ENCODE assay signal across 2 cellular contexts in genomic region chr9:131521822-131522221, GRCh38.
TF ChIP-seq lines count a peak whose summit lies in the region.

No MANE protein-coding gene starts in this region.

TF ChIP-seq in IMR-90, 13 proteins besides CTCF, POLR2A, EP300 and RAD21:
- TF ChIP-seq ELK1 (IDR thresholded peaks at IDR 0.05; ENCODE audit: borderline replicate concordance, low read depth, low read length) (no peak), RFX5 (IDR thresholded peaks at IDR 0.05; ENCODE audit: low read depth, low read length) (no peak), SMC3 (IDR thresholded peaks at IDR 0.05; ENCODE audit: low read depth, low read length) (no peak), NFE2L2 (IDR thresholded peaks at IDR 0.05; ENCODE audit: low read depth, low read length) (no peak), USF2 (IDR thresholded peaks at IDR 0.05; ENCODE audit: low read depth, low read length) (no peak), MXI1 (IDR thresholded peaks at IDR 0.05; ENCODE audit: borderline replicate concordance, low read depth, low read length) (no peak), CHD1 (IDR thresholded peaks at IDR 0.05; ENCODE audit: low read depth, low read length) (no peak), MAFK (IDR thresholded peaks at IDR 0.05; ENCODE audit: low read depth, low read length) (no peak), FOS (IDR thresholded peaks at IDR 0.05; ENCODE audit: low read depth, low read length) (no peak)

TF ChIP-seq in H1, 55 proteins besides CTCF, POLR2A, EP300 and RAD21:
- no peak for TF ChIP-seq TAF1 (IDR thresholded peaks at IDR 0.05; ENCODE audit: low read depth, low read length)
- no peak for TF ChIP-seq CBX8 (IDR thresholded peaks at IDR 0.05; ENCODE audit: borderline replicate concordance, low read depth, low read length)
- no peak for TF ChIP-seq MAX (IDR thresholded peaks at IDR 0.05)
- TF ChIP-seq TAF7 (optimal IDR thresholded peaks at IDR 0.05; ENCODE audit: borderline replicate concordance, low read depth, low read length) = no peak
- TF ChIP-seq ATF3 (IDR thresholded peaks at IDR 0.05; ENCODE audit: insufficient read depth, low read depth, low read length) = no peak
TF ChIP-seq in H1: peak in this region for 0.
